16 cellular contexts compared by ENCODE assay signal in the genomic region with DNA sequence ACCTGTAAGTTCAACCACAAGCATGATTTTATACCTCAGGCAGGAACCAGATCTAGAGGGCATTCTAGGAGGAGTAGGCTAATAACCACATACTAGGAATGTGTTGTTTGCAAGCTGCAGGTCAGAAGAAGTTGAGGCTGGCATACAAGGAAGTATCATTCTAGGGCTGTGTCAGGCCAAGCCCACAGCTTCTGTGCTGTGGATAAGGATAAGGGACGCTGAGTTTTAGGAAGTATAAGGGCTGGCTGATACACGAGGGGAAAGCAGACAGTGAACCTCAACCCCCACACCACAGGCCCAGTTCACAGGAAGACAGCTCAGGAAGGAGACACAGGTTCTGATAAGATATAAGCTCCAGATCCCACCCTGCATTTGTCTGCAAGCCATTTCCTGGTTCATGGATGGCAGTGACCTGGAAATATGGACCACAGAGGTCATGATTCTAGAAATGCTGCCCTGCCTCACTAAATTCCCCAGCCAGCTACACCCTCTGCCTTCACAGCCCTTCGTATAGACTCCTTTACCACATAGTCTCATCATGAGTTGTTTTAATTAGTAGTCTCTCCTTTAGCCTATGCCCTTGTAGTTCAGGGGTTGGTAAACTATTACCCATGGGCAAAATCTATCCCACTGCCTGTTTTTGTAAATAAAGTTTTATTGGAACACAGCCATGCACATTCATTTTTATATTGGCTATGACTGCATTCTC.
DNase-seq lines count a peak whose midpoint lies in the region; ATAC-seq, FAIRE-seq and TF ChIP-seq lines count a peak whose summit lies in the region.
"Had no signal": no experiment of that assay in that cellular context is flagged by ENCODE, and none has a peak within 500 bp of the region (broad histone marks: within the 10 kb centered on the region; RNA-seq: fewer than 3 reads in every experiment).

No MANE protein-coding gene starts in this region.

- H3K4me2 ChIP-seq in H1 (ENCODE audit: insufficient read depth in 1 of 2, low read depth in 2 of 2, low read length in 2 of 2) = no peak overlapping the region
- H3K4me2 ChIP-seq in trophoblast cell (ENCODE audit: low read length) = no peak overlapping the region

- 0 out of 2 replicates have a peak overlapping the region, but pooled peaks have one; percentile 55 for H2AK5ac ChIP-seq in H1 (ENCODE audit: low read depth, low read length)
- H2AK5ac ChIP-seq in trophoblast cell (ENCODE audit: low read length) = no peak overlapping the region

- WGBS in H1 (ENCODE audit: extremely low coverage in 1 of 2, insufficient coverage in 1 of 2, insufficient read length in 1 of 2, insufficient replicate concordance in 2 of 2, low coverage in 1 of 2, low lambda C conversion rate in 2 of 2, missing lambda C conversion rate in 1 of 2), 2 experiments = 91% methylated on average over 3 of the region's 3 CpGs; no CpG with 5 or more reads in 1 of the 2 experiments
- no CpG with 5 or more reads among the region's 3 CpGs for WGBS in trophoblast cell (ENCODE audit: extremely low coverage, insufficient coverage, insufficient read length)
- WGBS in aorta, 2 donors = 78 to 85% methylated on average over 3 of the region's 3 CpGs

- H3K27me3 Mint-ChIP-seq in immature natural killer cell (ENCODE audit: low read depth in 3 of 3) = peaks cover 1 to 2% (median 1%) of the 10 kb centered on the region in 3 donors
- no peaks in the 10 kb centered on the region for H3K27me3 Mint-ChIP-seq in activated CD4-positive, alpha-beta T cell treated with anti-CD3 and anti-CD28 coated beads for 36 hours

- H2BK12ac ChIP-seq in H1 (ENCODE audit: low read depth, low read length) (peak overlapping the region; percentile 45; the same call in 1 of the 2 replicates), trophoblast cell (ENCODE audit: low read length) (peak overlapping the region; percentile 36)

- H2BK5ac ChIP-seq in H1 (ENCODE audit: low read depth, low read length) (0 out of 2 replicates have a peak overlapping the region, but pooled peaks have one; percentile 17), trophoblast cell (ENCODE audit: low read depth, low read length, poor library complexity) (no peak overlapping the region)

- H2BK20ac ChIP-seq in H1 (ENCODE audit: low read length) = peak overlapping the region; percentile 6; the same call in 1 of the 2 replicates

- H3K27ac ChIP-seq in H1 (ENCODE audit: low read depth, low read length) (no peak overlapping the region), trophoblast cell (ENCODE audit: low read depth, low read length) (no peak overlapping the region), aorta (ENCODE audit: low read depth in 1 of 2, low read length in 2 of 2) (no peak overlapping the region)
- H3K27ac ChIP-seq: gastroesophageal sphincter had no signal

- H2BK15ac ChIP-seq in H1 (ENCODE audit: low read length) = peak overlapping the region; percentile 74

- no peak overlapping the region for H4K12ac ChIP-seq in trophoblast cell (ENCODE audit: low read depth, low read length)

- H3K4me1 ChIP-seq in H1 (replicated peaks in 1 of 4; ENCODE audit: control insufficient read depth in 3 of 4, insufficient read depth in 4 of 4, low read length in 3 of 4) (peaks cover 3 to 8% (median 6%) of the 10 kb centered on the region in 4 experiments; a peak in 5 of 7 replicates), trophoblast cell (ENCODE audit: control insufficient read depth in 1 of 2, insufficient read depth in 2 of 2, low read length in 2 of 2) (peaks cover 4 to 9% of the 10 kb centered on the region in 2 experiments), aorta (ENCODE audit: control insufficient read depth in 1 of 2, insufficient read depth in 2 of 2, low read length in 2 of 2) (peaks cover 0 to 3% of the 10 kb centered on the region in 2 donors)

- no peaks in the 10 kb centered on the region for H3K36me3 Mint-ChIP-seq in immature natural killer cell
- no peaks in the 10 kb centered on the region for H3K36me3 Mint-ChIP-seq in activated CD4-positive, alpha-beta T cell treated with anti-CD3 and anti-CD28 coated beads for 36 hours (ENCODE audit: low read depth)

- POLR2A ChIA-PET in H1 (lab: Charles Lee; ENCODE audit: partially characterized antibody) = no interaction called here
- POLR2A ChIA-PET in activated CD4-positive, alpha-beta T cell treated with anti-CD3 and anti-CD28 coated beads for 36 hours (lab: Charles Lee) = no interaction called here

- peak overlapping the region; percentile 8 for H3K4ac ChIP-seq in H1 (replicated peaks; ENCODE audit: insufficient read length, low read depth, low read length)
- no peak overlapping the region for H3K4ac ChIP-seq in trophoblast cell (ENCODE audit: low read depth, low read length)

- no peaks in the 10 kb centered on the region for H3K9me3 Mint-ChIP-seq in immature natural killer cell
- no peaks in the 10 kb centered on the region for H3K9me3 Mint-ChIP-seq in activated CD4-positive, alpha-beta T cell treated with anti-CD3 and anti-CD28 coated beads for 36 hours (ENCODE audit: low read depth)
- H3K9me3 Mint-ChIP-seq: T-helper 1 cell treated with Interleukin-12 subunit alpha and Interleukin-12 subunit beta and Interleukin-4 antibody, amounts not matched to agents 30 μg/mL and 1 μg/mL, for 36 hours had no signal

- H3K23ac ChIP-seq in H1 (ENCODE audit: insufficient read length) = no peak overlapping the region
- no peak overlapping the region for H3K23ac ChIP-seq in trophoblast cell (ENCODE audit: low read length)

- no peaks in the 10 kb centered on the region for H4K20me1 ChIP-seq in H1 (replicated peaks in 1 of 2; ENCODE audit: control insufficient read depth in 1 of 2, insufficient read depth in 2 of 2, low read length in 2 of 2)

- H4K8ac ChIP-seq in H1 (ENCODE audit: extremely low read depth, insufficient read depth, low read length) = no peak overlapping the region
- H4K8ac ChIP-seq in trophoblast cell (ENCODE audit: low read depth, low read length) = no peak overlapping the region

- no peak for ATAC-seq in activated CD4-positive, alpha-beta T cell treated with anti-CD3 and anti-CD28 coated beads for 36 hours
- no peak for ATAC-seq in aorta (ENCODE audit: low FRiP score)
- ATAC-seq: gastroesophageal sphincter had no signal

- intact Hi-C loops in activated CD4-positive, alpha-beta T cell treated with anti-CD3 and anti-CD28 coated beads for 36 hours (cut with DNase I, micrococcal nuclease) = no loop called here
- intact Hi-C loops in aorta (cut with DNase I) = no loop called here

- H3K9ac ChIP-seq in H1 (replicated peaks in 1 of 4; ENCODE audit: extremely low read depth in 1 of 4, low read depth in 3 of 4, low read length in 3 of 4) (no peak overlapping the region), trophoblast cell (ENCODE audit: low read length) (no peak overlapping the region)

- no peak overlapping the region for H2BK120ac ChIP-seq in H1 (replicated peaks; ENCODE audit: low read depth, low read length)
- no peak overlapping the region for H2BK120ac ChIP-seq in trophoblast cell (ENCODE audit: insufficient read depth, low read length, poor library complexity)

- H3K27me3 ChIP-seq in H1 (replicated peaks in 1 of 4; ENCODE audit: control insufficient read depth in 3 of 4, extremely low read depth in 1 of 4, insufficient read depth in 3 of 4, low read length in 3 of 4) (no peaks in the 10 kb centered on the region; a peak in 1 of 7 replicates), trophoblast cell (ENCODE audit: insufficient read depth, low read length) (no peaks in the 10 kb centered on the region), aorta (ENCODE audit: control insufficient read depth in 1 of 2, insufficient read depth in 2 of 2, low read length in 1 of 2) (no peaks in the 10 kb centered on the region)
- H3K27me3 ChIP-seq: gastroesophageal sphincter had no signal

- TF ChIP-seq CTCF in H1 (IDR thresholded peaks at IDR 0.05; ENCODE audit: control extremely low read depth in 1 of 3, insufficient read depth in 1 of 3, low read depth in 1 of 3, low read length in 3 of 3) = no peak

- H3K9me3 ChIP-seq in H1 (ENCODE audit: insufficient read depth in 2 of 2, low read depth in 1 of 2, low read length in 1 of 2) (peaks cover 2 to 3% of the 10 kb centered on the region in 2 experiments; a peak in 1 of 4 replicates), trophoblast cell (ENCODE audit: insufficient read depth, low read depth, low read length) (no peaks in the 10 kb centered on the region), aorta (ENCODE audit: control insufficient read depth, low read length) (no peaks in the 10 kb centered on the region)
- H3K9me3 ChIP-seq: gastroesophageal sphincter had no signal

- H3K36me3 ChIP-seq in H1 (ENCODE audit: control insufficient read depth in 2 of 4, insufficient read depth in 4 of 4, low read length in 3 of 4) (no peaks in the 10 kb centered on the region), trophoblast cell (ENCODE audit: control insufficient read depth in 1 of 2, insufficient read depth in 2 of 2, low read length in 2 of 2) (no peaks in the 10 kb centered on the region), aorta (ENCODE audit: control insufficient read depth in 1 of 2, insufficient read depth in 2 of 2, low read length in 1 of 2) (no peaks in the 10 kb centered on the region)
- H3K36me3 ChIP-seq: gastroesophageal sphincter had no signal

- H4K5ac ChIP-seq in H1 (ENCODE audit: insufficient read length, low read depth, low read length) = no peak overlapping the region

- TF ChIP-seq EP300 in H1 (IDR thresholded peaks at IDR 0.05; ENCODE audit: borderline replicate concordance in 1 of 2, low read depth in 2 of 2, low read length in 2 of 2) = no peak

- H3K4me1 Mint-ChIP-seq in immature natural killer cell = no peaks in the 10 kb centered on the region
- H3K4me1 Mint-ChIP-seq in activated CD4-positive, alpha-beta T cell treated with anti-CD3 and anti-CD28 coated beads for 36 hours = no peaks in the 10 kb centered on the region

- H4K91ac ChIP-seq in H1 (replicated peaks; ENCODE audit: insufficient read length, low read length) (peak overlapping the region; percentile 6), trophoblast cell (ENCODE audit: low read depth, low read length) (no peak overlapping the region)

- FAIRE-seq in H1 (lab: Jason Lieb, UNC) = no peak
- FAIRE-seq: colon, GM19239 had no signal

- H3K27ac Mint-ChIP-seq in immature natural killer cell = no peak overlapping the region
- H3K27ac Mint-ChIP-seq in activated CD4-positive, alpha-beta T cell treated with anti-CD3 and anti-CD28 coated beads for 36 hours = no peak overlapping the region
- H3K27ac Mint-ChIP-seq: T-helper 1 cell treated with Interleukin-12 subunit alpha and Interleukin-12 subunit beta and Interleukin-4 antibody, amounts not matched to agents 30 μg/mL and 1 μg/mL, for 36 hours had no signal

- H3K4me3 ChIP-seq in H1 (ENCODE audit: extremely low read depth in 1 of 4, insufficient read depth in 2 of 4, low read depth in 3 of 4, low read length in 4 of 4) = no peak overlapping the region
- no peak overlapping the region for H3K4me3 ChIP-seq in trophoblast cell (ENCODE audit: low read depth, low read length)
- no peak overlapping the region for H3K4me3 ChIP-seq in aorta (ENCODE audit: low read length in 2 of 2)
- H3K4me3 ChIP-seq: gastroesophageal sphincter had no signal

- no peak overlapping the region for H3K18ac ChIP-seq in H1 (ENCODE audit: extremely low read depth, low read length)
- H3K18ac ChIP-seq in trophoblast cell (ENCODE audit: low read length) = no peak overlapping the region

- H3K79me2 ChIP-seq in H1 (ENCODE audit: control insufficient read depth in 1 of 2, insufficient read depth in 2 of 2, low read length in 2 of 2) (no peaks in the 10 kb centered on the region), trophoblast cell (ENCODE audit: control insufficient read depth, insufficient read depth, low read length, poor library complexity) (no peaks in the 10 kb centered on the region)

- DNase-seq in GDM1 (lab: John Stamatoyannopoulos, UW) = peak; percentile 97
- peak; percentile 81 for DNase-seq in OCI-M1 (lab: John Stamatoyannopoulos, UW)
- DNase-seq in H1 (ENCODE audit: low read depth in 1 of 2, low spot score in 2 of 2) = no peak
- no peak for DNase-seq in trophoblast cell
- DNase-seq in immature natural killer cell = no peak
- no peak for DNase-seq in activated CD4-positive, alpha-beta T cell treated with anti-CD3 and anti-CD28 coated beads for 36 hours
- no peak for DNase-seq in aorta
- DNase-seq: activated CD8-positive, alpha-beta memory T cell treated with anti-CD3 and anti-CD28 coated beads for 24 hours; activated naive CD4-positive, alpha-beta T cell treated with anti-CD3 and anti-CD28 coated beads, Interleukin-2, amount 50 U/mL, for 16 hours; NCI-H1694 treated with DMSO at 0.1 percent for 48 hours; posterior cingulate gyrus; stimulated activated naive CD4-positive, alpha-beta T cell had no signal

- H3K23me2 ChIP-seq in H1 (ENCODE audit: low read depth, low read length) = no peaks in the 10 kb centered on the region

- TF ChIP-seq RAD21 in H1 (IDR thresholded peaks at IDR 0.05 in 1 of 2, conservative IDR thresholded peaks at IDR 0.05 in 1 of 2; ENCODE audit: low read depth in 2 of 2, low read length in 2 of 2) = no peak

- TF ChIP-seq POLR2A in H1 (IDR thresholded peaks at IDR 0.05; ENCODE audit: control extremely low read depth in 1 of 2, low read depth in 2 of 2, low read length in 2 of 2) = no peak

- H3K4me3 Mint-ChIP-seq in immature natural killer cell = no peak overlapping the region
- H3K4me3 Mint-ChIP-seq in activated CD4-positive, alpha-beta T cell treated with anti-CD3 and anti-CD28 coated beads for 36 hours = no peak overlapping the region
- H3K4me3 Mint-ChIP-seq: T-helper 1 cell treated with Interleukin-12 subunit alpha and Interleukin-12 subunit beta and Interleukin-4 antibody, amounts not matched to agents 30 μg/mL and 1 μg/mL, for 36 hours had no signal

- no peak overlapping the region for H3K56ac ChIP-seq in H1 (replicated peaks; ENCODE audit: insufficient read length, low read depth, low read length)

- CTCF ChIA-PET in H1 (lab: Charles Lee; ENCODE audit: partially characterized antibody) = no interaction called here
- CTCF ChIA-PET in activated CD4-positive, alpha-beta T cell treated with anti-CD3 and anti-CD28 coated beads for 36 hours (lab: Charles Lee) = interaction anchor here (0.6 to 0.7 kb wide), 3 partner anchors 12 to 68 kb away, joined by 3 read pairs; no protein-coding TSS in a partner anchor

- H3K79me1 ChIP-seq in H1 (ENCODE audit: low read depth, low read length) (no peaks in the 10 kb centered on the region), trophoblast cell (ENCODE audit: low read length) (peaks cover 6% of the 10 kb centered on the region)

- no peak overlapping the region for H2AFZ ChIP-seq in H1 (ENCODE audit: low read length)
- no peak overlapping the region for H2AFZ ChIP-seq in trophoblast cell (ENCODE audit: insufficient read depth, low read length, poor library complexity)

- no peak overlapping the region for H3K14ac ChIP-seq in H1 (ENCODE audit: insufficient read length)
- H3K14ac ChIP-seq in trophoblast cell (ENCODE audit: low read length) = no peak overlapping the region

Comparison
In these comparisons a context has a peak if more than half of its experiments do, and no peak if none do; other contexts are left out.
1. DNase-seq: peak in GDM1 (single experiment) and OCI-M1 (single experiment); none in H1 (0 of 2), trophoblast cell (0 of 2), immature natural killer cell (0 of 3), activated CD4-positive, alpha-beta T cell treated with anti-CD3 and anti-CD28 coated beads for 36 hours (single experiment) and aorta (0 of 2).